ENCODE assay signal across 24 cellular contexts in the genomic region with DNA sequence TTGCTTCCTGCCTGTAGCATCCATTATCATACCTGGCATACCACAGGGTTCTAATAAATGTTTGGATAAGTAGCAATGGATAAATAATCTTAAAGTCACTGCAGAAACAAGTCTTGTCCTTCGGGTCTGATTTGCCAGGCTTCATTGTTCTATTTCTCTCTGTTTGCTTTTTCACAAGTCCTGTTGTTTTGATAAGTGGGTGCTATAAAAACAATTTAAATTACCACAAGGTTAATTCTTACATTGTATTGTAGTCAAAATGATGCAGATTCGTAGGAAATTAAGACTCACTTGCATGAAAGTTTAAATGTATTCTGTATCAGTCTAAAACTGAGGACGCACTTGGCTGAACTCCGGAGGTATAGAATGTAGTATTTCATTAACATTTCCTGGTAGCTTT.
A peak's percentile ranks its signal among the peaks of the same experiment; 100 is the strongest.
DNase-seq lines count a peak whose midpoint lies in the region; ATAC-seq, FAIRE-seq and TF ChIP-seq lines count a peak whose summit lies in the region.
"Had no signal": no experiment of that assay in that cellular context is flagged by ENCODE, and none has a peak within 500 bp of the region (broad histone marks: within the 10 kb centered on the region; RNA-seq: fewer than 3 reads in every experiment).

No MANE protein-coding gene starts in this region.

- no peak overlapping the region for H3K14ac ChIP-seq in mesenchymal stem cell (ENCODE audit: low read length in 2 of 2)

- no peaks in the 10 kb centered on the region for H3K36me3 ChIP-seq in GM12878 (ENCODE audit: control insufficient read depth in 2 of 2, insufficient read depth in 2 of 2, low read length in 1 of 2)
- H3K36me3 ChIP-seq in mesenchymal stem cell (ENCODE audit: control insufficient read depth in 1 of 2, insufficient read depth in 2 of 2, low read depth in 1 of 2, low read length in 2 of 2): no peaks in the 10 kb centered on the region
- H3K36me3 ChIP-seq: BLaER1, HAP-1 had no signal

- H3K4me3 Mint-ChIP-seq in nephron: no peak overlapping the region
- H3K4me3 Mint-ChIP-seq: B cell; CD4-positive, CD25-positive, alpha-beta regulatory T cell; CD8-positive, alpha-beta T cell; HFFc6 had no signal

- H3K4me2 ChIP-seq in GM12878 (ENCODE audit: control insufficient read depth, insufficient read depth) (no peak overlapping the region), mesenchymal stem cell (ENCODE audit: low read length, poor library complexity, severe bottlenecking) (no peak overlapping the region)
- H3K4me2 ChIP-seq: BLaER1 had no signal

- H3K23ac ChIP-seq in mesenchymal stem cell (ENCODE audit: low read length in 2 of 2): no peak overlapping the region

- H3K9me3 Mint-ChIP-seq in nephron: peaks cover 2% of the 10 kb centered on the region

- H2BK120ac ChIP-seq in mesenchymal stem cell (ENCODE audit: low read depth, low read length): no peak overlapping the region

- no peak for TF ChIP-seq EP300 in GM12878 (IDR thresholded peaks at IDR 0.05; ENCODE audit: borderline replicate concordance in 1 of 2, control insufficient read depth in 1 of 2, low read depth in 2 of 2, low read length in 2 of 2)

- H3K27me3 ChIP-seq in GM12878 (replicated peaks in 1 of 2; ENCODE audit: control insufficient read depth in 2 of 2, insufficient read depth in 2 of 2, low read length in 1 of 2) (no peaks in the 10 kb centered on the region), mesenchymal stem cell (ENCODE audit: control insufficient read depth in 1 of 2, insufficient read depth in 1 of 2, low read length in 2 of 2) (no peaks in the 10 kb centered on the region)
- H3K27me3 ChIP-seq: BLaER1 had no signal

- H2BK15ac ChIP-seq in mesenchymal stem cell (ENCODE audit: low read depth, poor library complexity, severe bottlenecking): no peak overlapping the region

- no peak overlapping the region for H4K8ac ChIP-seq in mesenchymal stem cell (ENCODE audit: low read length)

- no peak overlapping the region for H2BK5ac ChIP-seq in mesenchymal stem cell (ENCODE audit: low read depth, low read length, poor library complexity, severe bottlenecking)

- no peaks in the 10 kb centered on the region for H4K20me1 ChIP-seq in GM12878 (ENCODE audit: control insufficient read depth, insufficient read depth)
- H4K20me1 ChIP-seq: BLaER1 had no signal

- TF ChIP-seq CTCF in GM12878 (IDR thresholded peaks at IDR 0.05 in 2 of 3, conservative IDR thresholded peaks at IDR 0.05 in 1 of 3; ENCODE audit: control insufficient read depth in 2 of 3, extremely low read depth in 1 of 3, insufficient read depth in 1 of 3, low read depth in 3 of 3, low read length in 3 of 3) (no peak), nephron (IDR thresholded peaks at IDR 0.05; ENCODE audit: unreplicated experiment in 3 of 3) (no peak)

- H3K4ac ChIP-seq in mesenchymal stem cell (ENCODE audit: low read depth in 1 of 2, low read length in 2 of 2): no peak overlapping the region

- H3K4me3 ChIP-seq in GM12878: no peak overlapping the region
- no peak overlapping the region for H3K4me3 ChIP-seq in mesenchymal stem cell (ENCODE audit: insufficient read depth in 1 of 2, low read depth in 1 of 2, low read length in 2 of 2)
- H3K4me3 ChIP-seq: BLaER1, HAP-1 had no signal

- RAD21 ChIA-PET in GM12878 (lab: Charles Lee; ENCODE audit: unreplicated experiment): interaction anchor here (1.7 to 5.5 kb wide), 6 partner anchors 13 to 129 kb away, joined by 4 to 68 read pairs (median 15); no protein-coding TSS in a partner anchor

- peak overlapping the region; percentile 0 to 13 (median 10) for H3K27ac Mint-ChIP-seq in nephron
- H3K27ac Mint-ChIP-seq: B cell; CD4-positive, CD25-positive, alpha-beta regulatory T cell; CD8-positive, alpha-beta T cell; HFFc6 had no signal

- in situ Hi-C loops in GM12878 (cut with MboI): no loop called here

- POLR2A ChIA-PET in GM12878 (lab: Charles Lee): no interaction called here

- no peak for TF ChIP-seq POLR2A in GM12878 (IDR thresholded peaks at IDR 0.05; ENCODE audit: low read depth, low read length)

- H3K9me3 ChIP-seq in GM12878 (replicated peaks; ENCODE audit: control insufficient read depth, insufficient read depth, low read length) (no peaks in the 10 kb centered on the region; the same call in 2 of the 3 replicates), mesenchymal stem cell (ENCODE audit: control insufficient read depth, low read length) (no peaks in the 10 kb centered on the region)
- H3K9me3 ChIP-seq: BLaER1, Caco-2, HAP-1 had no signal

- intact Hi-C loops in GM12878 (cut with micrococcal nuclease; ENCODE audit: unreplicated experiment): no loop called here

- no peak overlapping the region for H4K91ac ChIP-seq in mesenchymal stem cell (ENCODE audit: low read length)

- CTCF ChIA-PET in GM12878 (lab: Yijun Ruan, JAX): no interaction called here

- peaks cover 4% of the 10 kb centered on the region; the same call in 1 of the 2 replicates for H3K4me1 ChIP-seq in GM12878 (ENCODE audit: control insufficient read depth, insufficient read depth, low read length)
- H3K4me1 ChIP-seq in mesenchymal stem cell (ENCODE audit: control insufficient read depth, insufficient read depth, low read depth, low read length): no peaks in the 10 kb centered on the region
- H3K4me1 ChIP-seq: BLaER1, HAP-1 had no signal

- no peaks in the 10 kb centered on the region for H3K27me3 Mint-ChIP-seq in nephron (ENCODE audit: low read depth)
- H3K27me3 Mint-ChIP-seq: B cell had no signal

- no peak overlapping the region for H3K18ac ChIP-seq in mesenchymal stem cell (ENCODE audit: low read depth in 1 of 2, low read length in 2 of 2)

- H3K27ac ChIP-seq in GM12878 (ENCODE audit: control insufficient read depth, insufficient read depth): no peak overlapping the region
- H3K27ac ChIP-seq in mesenchymal stem cell (ENCODE audit: low read length, poor library complexity, severe bottlenecking): no peak overlapping the region
- H3K27ac ChIP-seq: 22Rv1, BLaER1, C4-2B had no signal

- H3K36me3 Mint-ChIP-seq in nephron (ENCODE audit: low read depth): no peaks in the 10 kb centered on the region
- H3K36me3 Mint-ChIP-seq: CD4-positive, CD25-positive, alpha-beta regulatory T cell; CD8-positive, alpha-beta T cell had no signal

- DNase-seq in DMS53 (lab: John Stamatoyannopoulos, UW): peak; percentile 51
- DNase-seq in DMS53 treated with DMSO at 0.1 percent for 48 hours (lab: John Stamatoyannopoulos, UW; ENCODE audit: unreplicated experiment): no peak
- no peak for DNase-seq in GM12878 (ENCODE audit: low read depth, low spot score)
- DNase-seq in activated CD4-positive, CD25-positive, alpha-beta regulatory T cell treated with anti-CD3 and anti-CD28 coated beads, Interleukin-2, amount 50 U/mL, for 72 hours: no peak
- DNase-seq in mesenchymal stem cell: no peak
- no peak for DNase-seq in OCI-M2 (lab: John Stamatoyannopoulos, UW; ENCODE audit: unreplicated experiment)
- no peak for DNase-seq in central memory CD4-positive, alpha-beta T cell
- DNase-seq: Caco-2; CD4-positive, CD25-positive, alpha-beta regulatory T cell; CD8-positive, alpha-beta T cell; DMS79; EL; GDM1; GOT3; HFFc6 had no signal

- peaks cover 4% of the 10 kb centered on the region for H3K4me1 Mint-ChIP-seq in nephron
- H3K4me1 Mint-ChIP-seq: B cell; CD4-positive, CD25-positive, alpha-beta regulatory T cell had no signal

- H2AFZ ChIP-seq in GM12878 (ENCODE audit: control insufficient read depth, low read depth, low read length) (no peak overlapping the region), mesenchymal stem cell (ENCODE audit: low read depth, low read length) (no peak overlapping the region)

- no peak overlapping the region for H3K9ac ChIP-seq in GM12878 (ENCODE audit: control insufficient read depth, insufficient read depth, low read length)
- no peak overlapping the region for H3K9ac ChIP-seq in mesenchymal stem cell (ENCODE audit: low read length)
- H3K9ac ChIP-seq: BLaER1 had no signal

- no peak overlapping the region for H2AK5ac ChIP-seq in mesenchymal stem cell (ENCODE audit: low read length, severe bottlenecking)

- H3K79me1 ChIP-seq in mesenchymal stem cell (replicated peaks; ENCODE audit: low read length, poor library complexity, severe bottlenecking): no peaks in the 10 kb centered on the region

- SMC1A ChIA-PET in GM12878 (lab: Charles Lee; ENCODE audit: uncharacterized antibody, unreplicated experiment): interaction anchor here (2.3 to 4.4 kb wide), 4 partner anchors 12 to 19 kb away, joined by 12 to 51 read pairs (median 21); no protein-coding TSS in a partner anchor

- H2BK12ac ChIP-seq in mesenchymal stem cell (ENCODE audit: low read length in 2 of 2): no peak overlapping the region

- 63% methylated on average over 4 of the region's 4 CpGs for WGBS in GM12878 (ENCODE audit: insufficient coverage, insufficient replicate concordance, low lambda C conversion rate, missing lambda C conversion rate)
- 62% methylated on average over 2 of the region's 4 CpGs for WGBS in mesenchymal stem cell

- no TSS peak for BruUV-seq in GM12878 (replicated peaks; lab: Mats Ljungman, UMichigan)

- TF ChIP-seq RAD21 in GM12878 (IDR thresholded peaks at IDR 0.05; ENCODE audit: insufficient read depth, low read depth, low read length): no peak

- no peak for FAIRE-seq in GM12878 (lab: Jason Lieb, UNC)
- FAIRE-seq: A204.1, GM18507, H54 had no signal

- no peaks in the 10 kb centered on the region for H3K79me2 ChIP-seq in GM12878 (ENCODE audit: control insufficient read depth, insufficient read depth, low read length)

- no peak for ATAC-seq in GM12878
- ATAC-seq: CD8-positive, alpha-beta T cell had no signal

TF ChIP-seq in GM12878, 131 proteins besides CTCF, POLR2A, EP300 and RAD21 (continues in another document):
- TF ChIP-seq MYC (IDR thresholded peaks at IDR 0.05; ENCODE audit: insufficient read depth, insufficient read length, insufficient replicate concordance, low read length, severe bottlenecking) (no peak), ETV6 (conservative IDR thresholded peaks at IDR 0.05 in 1 of 2, IDR thresholded peaks at IDR 0.05 in 1 of 2; ENCODE audit: borderline replicate concordance in 1 of 2, low read depth in 1 of 2) (no peak)
